In the genomic region with DNA sequence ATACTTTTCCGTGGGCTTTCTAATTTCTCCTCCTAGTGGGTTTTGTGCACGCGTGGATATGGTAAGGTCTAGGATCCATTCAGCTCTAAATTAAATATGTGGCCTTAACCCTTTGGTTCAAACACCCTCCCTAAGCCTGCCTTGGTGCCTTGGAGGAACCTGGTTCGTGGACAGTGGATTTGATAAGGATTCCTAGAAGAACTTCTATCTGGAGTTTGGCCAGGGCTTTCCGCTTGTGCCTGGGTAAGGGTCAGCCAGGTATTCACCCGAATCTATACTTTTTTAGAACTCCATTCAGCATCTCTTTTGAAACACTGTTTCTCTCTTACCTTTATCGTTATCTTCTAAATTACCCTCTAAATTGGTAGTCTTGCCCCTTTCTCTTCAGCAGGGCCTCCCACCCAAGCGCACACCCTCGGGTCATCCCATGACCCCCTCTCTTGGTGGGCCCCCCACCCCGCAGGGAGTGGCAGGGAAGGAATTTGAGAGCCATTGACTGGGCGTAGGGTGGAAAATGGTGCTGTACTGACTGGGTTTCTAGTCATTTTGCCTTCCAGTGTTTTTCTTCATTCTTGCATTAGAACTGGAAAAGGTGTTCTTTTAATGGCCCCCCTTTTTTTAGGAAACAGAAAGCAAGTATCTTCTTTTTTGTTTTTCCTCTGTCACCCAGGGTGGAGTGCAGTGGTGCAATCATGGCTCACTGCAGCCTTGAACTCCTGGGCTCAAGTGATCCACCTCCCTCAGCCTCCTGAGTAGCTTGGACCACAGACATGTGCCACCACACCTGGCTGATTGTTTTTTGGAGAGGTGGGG, we compare ENCODE assay signal across 10 cellular contexts. TPM values are rescaled to one million over a fixed set of nuclear protein-coding genes. Genes with fewer than 3 reads are reported as not detected.
DNase-seq lines count a peak whose midpoint lies in the region; ATAC-seq and TF ChIP-seq lines count a peak whose summit lies in the region.
"Had no signal": no experiment of that assay in that cellular context is flagged by ENCODE, and none has a peak within 500 bp of the region (broad histone marks: within the 10 kb centered on the region; RNA-seq: fewer than 3 reads in every experiment).

No MANE protein-coding gene starts in this region.

- no peak for ATAC-seq in HCT116
- ATAC-seq in foreskin keratinocyte, result no peak
- ATAC-seq in HG02884 (IDR thresholded peaks at IDR 0.05; ENCODE audit: unreplicated experiment), result no peak

- CTCF ChIA-PET in HCT116 (lab: Charles Lee), result no interaction called here

- H2AFZ ChIP-seq in HCT116 (ENCODE audit: low read depth, low read length, poor library complexity, severe bottlenecking), result no peak overlapping the region

- H3K4me2 ChIP-seq in HCT116 (ENCODE audit: low read length), result peak overlapping the region; percentile 81

- no peak for TF ChIP-seq CTCF in HCT116 (IDR thresholded peaks at IDR 0.05 in 2 of 3, conservative IDR thresholded peaks at IDR 0.05 in 1 of 3; ENCODE audit: borderline replicate concordance in 1 of 3, insufficient read depth in 1 of 3, low read depth in 2 of 3, low read length in 2 of 3)
- no peak for TF ChIP-seq CTCF in WERI-Rb-1 (IDR thresholded peaks at IDR 0.05; ENCODE audit: low read depth, low read length)
- no peak for TF ChIP-seq CTCF in foreskin keratinocyte (conservative IDR thresholded peaks at IDR 0.05)

- DNase-seq in HCT116 (ENCODE audit: low read depth, low spot score) (no peak), WERI-Rb-1 (no peak), foreskin keratinocyte (no peak), skeletal muscle cell (ENCODE audit: low read depth) (no peak), SK-N-DZ (ENCODE audit: low spot score) (no peak), nucleus accumbens (lab: John Stamatoyannopoulos, UW) (no peak), HCEC 1CT (no peak)
- DNase-seq: adrenal gland, NCI-H187 treated with DMSO at 0.1 percent for 48 hours had no signal

- H3K9ac ChIP-seq in HCT116 (ENCODE audit: low read length), result peak overlapping the region; percentile 93

- POLR2A ChIA-PET in HCT116 (lab: Charles Lee), result no interaction called here

- H3K27me3 ChIP-seq in HCT116 (ENCODE audit: insufficient read depth, low read length) (no peaks in the 10 kb centered on the region), WERI-Rb-1 (ENCODE audit: insufficient read depth, low read depth, severe bottlenecking) (no peaks in the 10 kb centered on the region), foreskin keratinocyte (no peaks in the 10 kb centered on the region)
- H3K27me3 ChIP-seq: adrenal gland had no signal

- no peaks in the 10 kb centered on the region; the same call in 1 of the 2 replicates for H4K20me1 ChIP-seq in HCT116 (ENCODE audit: insufficient read depth)

- TSS peak; percentile 31 for BruUV-seq in HCT116 (replicated peaks; lab: Mats Ljungman, UMichigan)

- TF ChIP-seq POLR2A in HCT116 (IDR thresholded peaks at IDR 0.05; ENCODE audit: borderline replicate concordance, extremely low read depth, insufficient read depth, insufficient read length), result no peak

- peaks cover 73% of the 10 kb centered on the region for H3K79me2 ChIP-seq in HCT116 (ENCODE audit: insufficient read depth, low read length)

- no peaks in the 10 kb centered on the region for H3K9me2 ChIP-seq in HCT116 (ENCODE audit: insufficient read depth)

- H3K9me3 ChIP-seq in HCT116 (ENCODE audit: control insufficient read depth in 1 of 2, insufficient read depth in 1 of 2, low read depth in 1 of 2, low read length in 2 of 2) (no peaks in the 10 kb centered on the region), WERI-Rb-1 (ENCODE audit: severe bottlenecking) (no peaks in the 10 kb centered on the region)
- H3K9me3 ChIP-seq: adrenal gland had no signal

- H3K4me1 ChIP-seq in HCT116 (ENCODE audit: control insufficient read depth in 1 of 2, insufficient read depth in 2 of 2, low read length in 2 of 2), result peaks cover 71 to 79% of the 10 kb centered on the region in 2 experiments
- peaks cover 21% of the 10 kb centered on the region for H3K4me1 ChIP-seq in foreskin keratinocyte

- H3K36me3 ChIP-seq in HCT116 (ENCODE audit: control insufficient read depth in 1 of 2, insufficient read depth in 2 of 2, low read length in 2 of 2) (peaks cover 0 to 15% of the 10 kb centered on the region in 2 experiments; a peak in 1 of 4 replicates), WERI-Rb-1 (no peaks in the 10 kb centered on the region)
- H3K36me3 ChIP-seq: adrenal gland had no signal

- RAD21 ChIA-PET in HCT116 (lab: Charles Lee; ENCODE audit: low non-redundant PET in 1 of 2, low total read pairs in 2 of 2, uncharacterized antibody in 2 of 2, unreplicated experiment in 2 of 2), result no interaction called here

- intact Hi-C loops in HCT116 (cut with micrococcal nuclease), result loop anchor here (2.0 to 5.0 kb wide), 2 partner anchors 108 to 144 kb away; no protein-coding TSS in a partner anchor

- H3K4me3 ChIP-seq in HCT116 (replicated peaks in 1 of 2; ENCODE audit: low read depth in 1 of 2, low read length in 2 of 2), result peak overlapping the region; percentile 75 to 86
- peak overlapping the region; percentile 69 for H3K4me3 ChIP-seq in WERI-Rb-1 (ENCODE audit: low read depth, low read length)
- peak overlapping the region; percentile 77 for H3K4me3 ChIP-seq in skeletal muscle cell (ENCODE audit: low read depth, low read length)

- no peak for TF ChIP-seq RAD21 in HCT116 (IDR thresholded peaks at IDR 0.05; ENCODE audit: low read depth)

- H3K27ac ChIP-seq in HCT116 (ENCODE audit: low read depth, low read length), result peak overlapping the region; percentile 99
- no peak overlapping the region; the same call in 1 of the 2 replicates for H3K27ac ChIP-seq in WERI-Rb-1
- H3K27ac ChIP-seq in foreskin keratinocyte, result peak overlapping the region; percentile 86

TF ChIP-seq in HCT116, 20 proteins besides CTCF, POLR2A, EP300 and RAD21 (continues in another document):
- TF ChIP-seq SIN3A (IDR thresholded peaks at IDR 0.05; ENCODE audit: low read depth) (no peak), FOSL1 (IDR thresholded peaks at IDR 0.05; ENCODE audit: low read depth) (no peak), EZH2 (IDR thresholded peaks at IDR 0.05) (no peak), CEBPB (IDR thresholded peaks at IDR 0.05; ENCODE audit: low read depth) (no peak), ZFX (IDR thresholded peaks at IDR 0.05) (no peak), JUND (IDR thresholded peaks at IDR 0.05) (no peak), POLR2AphosphoS5 (IDR thresholded peaks at IDR 0.05; ENCODE audit: low read depth, low read length) (no peak; the same call in 1 of the 2 replicates), YY1 (IDR thresholded peaks at IDR 0.05; ENCODE audit: extremely low read depth, insufficient replicate concordance, low read depth, low read length) (no peak), SP1 (IDR thresholded peaks at IDR 0.05; ENCODE audit: low read depth) (no peak), EZH2phosphoT487 (IDR thresholded peaks at IDR 0.05; ENCODE audit: borderline replicate concordance) (no peak), ZNF274 (IDR thresholded peaks at IDR 0.05; ENCODE audit: low read depth, low read length) (no peak)
- TF ChIP-seq, protein P1, sequence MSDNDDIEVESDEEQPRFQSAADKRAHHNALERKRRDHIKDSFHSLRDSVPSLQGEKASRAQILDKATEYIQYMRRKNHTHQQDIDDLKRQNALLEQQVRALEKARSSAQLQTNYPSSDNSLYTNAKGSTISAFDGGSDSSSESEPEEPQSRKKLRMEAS (IDR thresholded peaks at IDR 0.05), result no peak
- TF ChIP-seq, protein P2, sequence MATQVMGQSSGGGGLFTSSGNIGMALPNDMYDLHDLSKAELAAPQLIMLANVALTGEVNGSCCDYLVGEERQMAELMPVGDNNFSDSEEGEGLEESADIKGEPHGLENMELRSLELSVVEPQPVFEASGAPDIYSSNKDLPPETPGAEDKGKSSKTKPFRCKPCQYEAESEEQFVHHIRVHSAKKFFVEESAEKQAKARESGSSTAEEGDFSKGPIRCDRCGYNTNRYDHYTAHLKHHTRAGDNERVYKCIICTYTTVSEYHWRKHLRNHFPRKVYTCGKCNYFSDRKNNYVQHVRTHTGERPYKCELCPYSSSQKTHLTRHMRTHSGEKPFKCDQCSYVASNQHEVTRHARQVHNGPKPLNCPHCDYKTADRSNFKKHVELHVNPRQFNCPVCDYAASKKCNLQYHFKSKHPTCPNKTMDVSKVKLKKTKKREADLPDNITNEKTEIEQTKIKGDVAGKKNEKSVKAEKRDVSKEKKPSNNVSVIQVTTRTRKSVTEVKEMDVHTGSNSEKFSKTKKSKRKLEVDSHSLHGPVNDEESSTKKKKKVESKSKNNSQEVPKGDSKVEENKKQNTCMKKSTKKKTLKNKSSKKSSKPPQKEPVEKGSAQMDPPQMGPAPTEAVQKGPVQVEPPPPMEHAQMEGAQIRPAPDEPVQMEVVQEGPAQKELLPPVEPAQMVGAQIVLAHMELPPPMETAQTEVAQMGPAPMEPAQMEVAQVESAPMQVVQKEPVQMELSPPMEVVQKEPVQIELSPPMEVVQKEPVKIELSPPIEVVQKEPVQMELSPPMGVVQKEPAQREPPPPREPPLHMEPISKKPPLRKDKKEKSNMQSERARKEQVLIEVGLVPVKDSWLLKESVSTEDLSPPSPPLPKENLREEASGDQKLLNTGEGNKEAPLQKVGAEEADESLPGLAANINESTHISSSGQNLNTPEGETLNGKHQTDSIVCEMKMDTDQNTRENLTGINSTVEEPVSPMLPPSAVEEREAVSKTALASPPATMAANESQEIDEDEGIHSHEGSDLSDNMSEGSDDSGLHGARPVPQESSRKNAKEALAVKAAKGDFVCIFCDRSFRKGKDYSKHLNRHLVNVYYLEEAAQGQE (IDR thresholded peaks at IDR 0.05; ENCODE audit: low read depth), result no peak
- TF ChIP-seq, protein P3, sequence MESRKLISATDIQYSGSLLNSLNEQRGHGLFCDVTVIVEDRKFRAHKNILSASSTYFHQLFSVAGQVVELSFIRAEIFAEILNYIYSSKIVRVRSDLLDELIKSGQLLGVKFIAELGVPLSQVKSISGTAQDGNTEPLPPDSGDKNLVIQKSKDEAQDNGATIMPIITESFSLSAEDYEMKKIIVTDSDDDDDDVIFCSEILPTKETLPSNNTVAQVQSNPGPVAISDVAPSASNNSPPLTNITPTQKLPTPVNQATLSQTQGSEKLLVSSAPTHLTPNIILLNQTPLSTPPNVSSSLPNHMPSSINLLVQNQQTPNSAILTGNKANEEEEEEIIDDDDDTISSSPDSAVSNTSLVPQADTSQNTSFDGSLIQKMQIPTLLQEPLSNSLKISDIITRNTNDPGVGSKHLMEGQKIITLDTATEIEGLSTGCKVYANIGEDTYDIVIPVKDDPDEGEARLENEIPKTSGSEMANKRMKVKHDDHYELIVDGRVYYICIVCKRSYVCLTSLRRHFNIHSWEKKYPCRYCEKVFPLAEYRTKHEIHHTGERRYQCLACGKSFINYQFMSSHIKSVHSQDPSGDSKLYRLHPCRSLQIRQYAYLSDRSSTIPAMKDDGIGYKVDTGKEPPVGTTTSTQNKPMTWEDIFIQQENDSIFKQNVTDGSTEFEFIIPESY (IDR thresholded peaks at IDR 0.05; ENCODE audit: extremely low read depth, insufficient replicate concordance, low read length), result no peak

RNA-seq across cellular contexts. Expression of a gene that starts 1.8 kb away (rescaled TPM):
- total RNA-seq in HCT116 (2021; ENCODE audit: unreplicated experiment) (53.4 TPM), foreskin keratinocyte (18.7 and 20.8 TPM in 2 replicates)
- polyA plus RNA-seq in HCT116 (2012), result 27.7 and 27.8 TPM in 2 replicates
- polyA plus RNA-seq in foreskin keratinocyte, result 5.7 and 5.8 TPM in 2 replicates
- 7.9 and 9.9 TPM in 2 replicates for polyA plus RNA-seq in SK-N-DZ (2014; cell fraction: cytosol; rRNA removed)
- 5.9 and 8.1 TPM in 2 replicates for polyA plus RNA-seq in SK-N-DZ (2014; cell fraction: nucleus; rRNA removed)
